ENCODE assay signal across 19 cellular contexts in the genomic region with DNA sequence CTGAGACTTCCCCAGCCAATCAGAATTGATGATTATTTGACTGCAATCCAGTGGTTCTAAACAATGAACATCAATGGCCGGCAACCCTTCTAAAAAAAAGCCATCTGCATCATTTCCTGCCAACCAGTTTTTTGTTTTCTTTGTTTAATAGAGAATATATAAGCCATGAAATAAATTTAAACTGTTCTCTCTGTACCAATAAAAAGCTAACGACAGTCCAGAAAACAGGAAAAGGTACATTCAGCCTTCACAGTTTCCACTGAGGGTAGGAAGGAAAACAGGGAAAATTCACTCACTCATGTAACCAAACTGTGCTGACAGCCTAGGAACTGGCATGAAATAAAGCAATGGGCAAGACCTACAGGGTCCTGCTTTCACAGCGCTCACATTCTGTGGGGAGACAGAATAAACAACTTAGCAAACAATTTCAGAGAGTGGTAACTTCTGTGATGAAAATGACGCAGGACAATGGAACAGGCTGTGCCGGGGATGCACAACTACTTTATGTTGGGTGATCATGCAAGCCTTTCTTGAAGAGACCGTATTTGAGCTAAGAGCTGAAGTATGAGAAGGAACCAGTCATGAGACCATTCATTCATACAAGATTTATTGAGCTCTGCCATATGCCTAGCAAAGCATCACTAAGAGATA.
DNase-seq lines count a peak whose midpoint lies in the region; TF ChIP-seq lines count a peak whose summit lies in the region.
"Had no signal": no experiment of that assay in that cellular context is flagged by ENCODE, and none has a peak within 500 bp of the region (broad histone marks: within the 10 kb centered on the region; RNA-seq: fewer than 3 reads in every experiment).

No MANE protein-coding gene starts in this region.

- no peak overlapping the region for H3K4me3 ChIP-seq in HUES48 (ENCODE audit: low read depth, low read length)
- no peak overlapping the region for H3K4me3 ChIP-seq in sigmoid colon
- H3K4me3 ChIP-seq: GM23248 had no signal

- POLR2A ChIA-PET in activated CD4-positive, alpha-beta memory T cell treated with anti-CD3 and anti-CD28 coated beads for 36 hours (lab: Charles Lee): no interaction called here

- DNase-seq in dermis microvascular lymphatic vessel endothelial cell (ENCODE audit: low read depth in 2 of 2) (peak; percentile 69 to 84), lung microvascular endothelial cell (ENCODE audit: low read depth in 2 of 2) (peak; percentile 47 to 88), sigmoid colon (no peak), epidermal melanocyte (ENCODE audit: insufficient read length, low spot score) (no peak), medulla oblongata (ENCODE audit: extremely low spot score) (no peak), Kasumi-1 (lab: John Stamatoyannopoulos, UW) (no peak)
- DNase-seq in activated CD4-positive, alpha-beta memory T cell treated with anti-CD3 and anti-CD28 coated beads for 36 hours: no peak
- DNase-seq: CD4-positive, alpha-beta T cell; DND-41; GDM1; GM23248; NCI-H146; NCI-H2081 treated with DMSO at 0.1 percent for 48 hours; NCI-H226; NCI-H526 treated with DMSO at 0.1 percent for 48 hours; OCI-M1 had no signal

- H3K36me3 ChIP-seq in HUES48 (ENCODE audit: control insufficient read depth, insufficient read depth, low read length): no peaks in the 10 kb centered on the region
- H3K36me3 ChIP-seq in sigmoid colon: no peaks in the 10 kb centered on the region

- H3K4me1 ChIP-seq in HUES48 (ENCODE audit: control insufficient read depth, insufficient read depth, low read length) (peaks cover 18% of the 10 kb centered on the region), sigmoid colon (peaks cover 0 to 62% (median 49%) of the 10 kb centered on the region in 4 donors)

- intact Hi-C loops in sigmoid colon (cut with DNase I): loop anchor here (2.0 kb wide), 1 partner anchor 38 kb away; no protein-coding TSS in a partner anchor
- intact Hi-C loops in activated CD4-positive, alpha-beta memory T cell treated with anti-CD3 and anti-CD28 coated beads for 36 hours (cut with micrococcal nuclease): no loop called here

- WGBS in sigmoid colon, 2 donors: 70 to 79% methylated on average over 6 of the region's 6 CpGs

- H3K27me3 ChIP-seq in HUES48 (ENCODE audit: control insufficient read depth, insufficient read depth, low read length) (no peaks in the 10 kb centered on the region), sigmoid colon (no peaks in the 10 kb centered on the region)

- H3K27ac Mint-ChIP-seq in activated CD4-positive, alpha-beta memory T cell treated with anti-CD3 and anti-CD28 coated beads for 36 hours: no peak overlapping the region
- H3K27ac Mint-ChIP-seq: B cell; CD4-positive, alpha-beta T cell had no signal

- no peaks in the 10 kb centered on the region for H3K4me1 Mint-ChIP-seq in activated CD4-positive, alpha-beta memory T cell treated with anti-CD3 and anti-CD28 coated beads for 36 hours (ENCODE audit: low read depth)
- H3K4me1 Mint-ChIP-seq: B cell had no signal

- H3K9me3 ChIP-seq in HUES48 (ENCODE audit: control insufficient read depth, insufficient read depth, low read length): no peaks in the 10 kb centered on the region
- H3K9me3 ChIP-seq in sigmoid colon: no peaks in the 10 kb centered on the region

- H3K9ac ChIP-seq in HUES48 (ENCODE audit: low read depth, low read length): no peak overlapping the region
- H3K9ac ChIP-seq: GM23248 had no signal

- peak; percentile 19 to 91 (median 32) for TF ChIP-seq EP300 in sigmoid colon (IDR thresholded peaks at IDR 0.05)

- no peak for TF ChIP-seq POLR2A in sigmoid colon (IDR thresholded peaks at IDR 0.05)

- H3K36me3 Mint-ChIP-seq in activated CD4-positive, alpha-beta memory T cell treated with anti-CD3 and anti-CD28 coated beads for 36 hours: no peaks in the 10 kb centered on the region

- H3K9me3 Mint-ChIP-seq in activated CD4-positive, alpha-beta memory T cell treated with anti-CD3 and anti-CD28 coated beads for 36 hours: peaks cover 3% of the 10 kb centered on the region

- CTCF ChIA-PET in activated CD4-positive, alpha-beta memory T cell treated with anti-CD3 and anti-CD28 coated beads for 36 hours (lab: Charles Lee): no interaction called here

- TF ChIP-seq CTCF in sigmoid colon (IDR thresholded peaks at IDR 0.05): no peak

- peak overlapping the region; percentile 49 for H3K27ac ChIP-seq in HUES48 (ENCODE audit: low read depth, low read length)
- peak overlapping the region in 3 of 4 donors; percentile 72 to 80 (median 74) for H3K27ac ChIP-seq in sigmoid colon
- H3K27ac ChIP-seq: GM23248, RWPE1 had no signal

- H3K4me3 Mint-ChIP-seq in activated CD4-positive, alpha-beta memory T cell treated with anti-CD3 and anti-CD28 coated beads for 36 hours: no peak overlapping the region
- H3K4me3 Mint-ChIP-seq: B cell; CD4-positive, alpha-beta T cell had no signal

- H3K27me3 Mint-ChIP-seq in activated CD4-positive, alpha-beta memory T cell treated with anti-CD3 and anti-CD28 coated beads for 36 hours: no peaks in the 10 kb centered on the region
- H3K27me3 Mint-ChIP-seq: B cell; CD4-positive, alpha-beta T cell had no signal

Comparison
In these comparisons a context has a peak if more than half of its experiments do, and no peak if none do; other contexts are left out.
1. DNase-seq: peak in dermis microvascular lymphatic vessel endothelial cell (2 of 2) and lung microvascular endothelial cell (2 of 2); none in sigmoid colon (single experiment), epidermal melanocyte (single experiment), medulla oblongata (single experiment), Kasumi-1 (0 of 2) and activated CD4-positive, alpha-beta memory T cell treated with anti-CD3 and anti-CD28 coated beads for 36 hours (single experiment).